In genomic region chr1:65531972-65532570, GRCh38 we compare ENCODE assay signal across 10 cellular contexts.
"Had no signal": no experiment of that assay in that cellular context is flagged by ENCODE, and none has a peak within 500 bp of the region (broad histone marks: within the 10 kb centered on the region; RNA-seq: fewer than 3 reads in every experiment).

No MANE protein-coding gene starts in this region.

- FAIRE-seq: H1, H54 had no signal

- H3K9me3 Mint-ChIP-seq: HFFc6 had no signal

- H3K4me1 ChIP-seq: HAP-1 had no signal

- H3K4me3 Mint-ChIP-seq: GM23338, HFFc6 had no signal

- H3K4me3 ChIP-seq: GM23248, GM23338, HAP-1 had no signal

- H3K9me3 ChIP-seq: HAP-1 had no signal

- DNase-seq: GM23248, GOT3, H7, HCEC 1CT, HFFc6 had no signal

- H3K27ac Mint-ChIP-seq: GM23338, HFFc6 had no signal

- H2AFZ ChIP-seq: GM23248, GM23338 had no signal

- ATAC-seq: GM23338, HCT116 had no signal

- H3K36me3 ChIP-seq: HAP-1 had no signal

- H3K4me2 ChIP-seq: GM23338 had no signal

- H3K9ac ChIP-seq: GM23248 had no signal

- H3K27ac ChIP-seq: GM23248 had no signal

- H3K4me1 Mint-ChIP-seq: GM23338 had no signal
